Comparison of ENCODE assay signal across 8 cellular contexts in the genomic region with DNA sequence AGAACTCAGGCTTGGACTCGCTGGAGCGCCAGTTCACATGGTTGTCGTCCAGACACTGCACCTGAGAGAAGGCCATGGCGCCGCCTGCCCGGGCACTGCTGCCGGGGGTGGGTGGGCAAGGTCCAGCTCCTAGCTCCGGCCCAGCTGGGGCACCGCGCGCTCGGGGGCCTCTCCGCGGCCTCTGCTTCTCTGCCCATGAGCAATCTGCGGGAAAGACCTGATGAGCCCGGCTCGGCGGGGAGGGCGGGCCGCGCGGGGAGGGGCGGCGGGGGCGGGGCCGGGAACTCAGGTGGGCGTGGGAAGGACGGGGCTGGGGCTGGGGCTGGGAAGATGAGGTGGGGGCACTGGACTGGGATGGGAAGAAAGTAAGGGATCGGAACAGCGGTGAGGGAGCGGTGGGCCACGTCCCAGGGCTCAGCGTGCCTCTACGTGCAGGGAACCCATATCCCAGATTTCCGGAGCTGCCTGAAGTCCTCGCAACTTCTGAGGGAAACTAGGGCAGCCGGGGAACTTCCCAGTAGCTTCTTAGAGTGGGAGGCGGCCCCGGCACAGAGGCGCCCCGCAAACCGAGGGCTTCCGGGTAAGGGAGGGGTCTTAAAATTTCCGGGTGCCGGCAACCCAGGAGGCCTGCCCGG. TPM values are rescaled to one million over a fixed set of nuclear protein-coding genes. Genes with fewer than 3 reads are reported as not detected.
DNase-seq lines count a peak whose midpoint lies in the region; ATAC-seq, FAIRE-seq and TF ChIP-seq lines count a peak whose summit lies in the region.

No MANE protein-coding gene starts in this region.

- TF ChIP-seq POLR2A in prostate gland (IDR thresholded peaks at IDR 0.05): peak; percentile 24

- no peak for FAIRE-seq in D721Med (lab: Jason Lieb, UNC)

- H3K9me3 ChIP-seq in HAP-1: 0 out of 2 replicates have a peak, but pooled peaks cover 2% of the 10 kb centered on the region
- H3K9me3 ChIP-seq in prostate gland: no peaks in the 10 kb centered on the region
- no peaks in the 10 kb centered on the region for H3K9me3 ChIP-seq in aorta (ENCODE audit: control insufficient read depth, low read length)

- intact Hi-C loops in prostate gland (cut with DNase I) (loop anchor here (5.0 kb wide), 1 partner anchor 42 kb away; no protein-coding TSS in a partner anchor), aorta (cut with DNase I) (no loop called here)

- peak overlapping the region; percentile 41 for H3K4me3 ChIP-seq in HAP-1
- peak overlapping the region; percentile 56 to 67 for H3K4me3 ChIP-seq in prostate gland
- H3K4me3 ChIP-seq in aorta (ENCODE audit: low read length in 2 of 2): peak overlapping the region; percentile 65 to 70

- H3K36me3 Mint-ChIP-seq in activated T-cell treated with anti-CD3 and anti-CD28 coated beads, Interleukin-2, amount 50 U/mL, for 72 hours (ENCODE audit: insufficient read depth in 2 of 2): peaks cover 0 to 6% of the 10 kb centered on the region in 2 donors

- TF ChIP-seq CTCF in D721Med (IDR thresholded peaks at IDR 0.05; ENCODE audit: insufficient read depth, missing control alignments) (no peak), foreskin keratinocyte (conservative IDR thresholded peaks at IDR 0.05) (no peak), prostate gland (IDR thresholded peaks at IDR 0.05) (no peak)

- H3K4me1 ChIP-seq in HAP-1 (peaks cover 4% of the 10 kb centered on the region; the same call in 1 of the 2 replicates), foreskin keratinocyte (peaks cover 20% of the 10 kb centered on the region), prostate gland (replicated peaks) (no peaks in the 10 kb centered on the region), aorta (ENCODE audit: control insufficient read depth in 1 of 2, insufficient read depth in 2 of 2, low read length in 2 of 2) (no peaks in the 10 kb centered on the region)

- H3K36me3 ChIP-seq in HAP-1 (replicated peaks): no peaks in the 10 kb centered on the region
- no peaks in the 10 kb centered on the region for H3K36me3 ChIP-seq in prostate gland
- no peaks in the 10 kb centered on the region for H3K36me3 ChIP-seq in aorta (ENCODE audit: control insufficient read depth in 1 of 2, insufficient read depth in 2 of 2, low read length in 1 of 2)

- H3K27ac ChIP-seq in foreskin keratinocyte (peak overlapping the region; percentile 96), prostate gland (peak overlapping the region; percentile 66 to 71), aorta (ENCODE audit: low read depth in 1 of 2, low read length in 2 of 2) (peak overlapping the region; percentile 23 to 38)

- WGBS in prostate gland: under 1% methylated on average over 43 of the region's 46 CpGs
- WGBS in aorta, 2 donors: 4 to 6% methylated on average over 45 to 46 of the region's 46 CpGs

- in situ Hi-C loops in HAP-1 (cut with MboI; ENCODE audit: low sequenced_read_pairs): no loop called here

- peak overlapping the region; percentile 81 to 89 for H3K4me3 Mint-ChIP-seq in activated T-cell treated with anti-CD3 and anti-CD28 coated beads, Interleukin-2, amount 50 U/mL, for 72 hours

- H3K9me3 Mint-ChIP-seq in activated T-cell treated with anti-CD3 and anti-CD28 coated beads, Interleukin-2, amount 50 U/mL, for 72 hours: no peaks in the 10 kb centered on the region

- peaks cover 31% of the 10 kb centered on the region for H3K4me1 Mint-ChIP-seq in activated T-cell treated with anti-CD3 and anti-CD28 coated beads, Interleukin-2, amount 50 U/mL, for 72 hours (ENCODE audit: low read depth)

- H3K27me3 ChIP-seq in HAP-1 (ENCODE audit: low read depth) (no peaks in the 10 kb centered on the region), foreskin keratinocyte (no peaks in the 10 kb centered on the region), prostate gland (replicated peaks; ENCODE audit: insufficient read depth) (no peaks in the 10 kb centered on the region), aorta (ENCODE audit: control insufficient read depth in 1 of 2, insufficient read depth in 2 of 2, low read length in 1 of 2) (no peaks in the 10 kb centered on the region)

- peak overlapping the region; percentile 88 for H3K27ac Mint-ChIP-seq in activated T-cell treated with anti-CD3 and anti-CD28 coated beads, Interleukin-2, amount 50 U/mL, for 72 hours

- peak; percentile 85 for DNase-seq in D721Med (ENCODE audit: insufficient read length, low spot score)
- DNase-seq in HAP-1 (ENCODE audit: low spot score in 2 of 2): peak in 1 of 2 experiments; percentile 57
- DNase-seq in NCI-H510A (lab: John Stamatoyannopoulos, UW): peak; percentile 66
- DNase-seq in activated T-cell treated with anti-CD3 and anti-CD28 coated beads, Interleukin-2, amount 50 U/mL, for 72 hours: peak; percentile 53 to 55
- peak; percentile 49 to 62 for DNase-seq in foreskin keratinocyte
- DNase-seq in prostate gland (ENCODE audit: low spot score): no peak
- DNase-seq in aorta: peak in 1 of 2 donors; percentile 84
- no peak for DNase-seq in amniotic stem cell (lab: John Stamatoyannopoulos, UW)

- no peaks in the 10 kb centered on the region for H3K27me3 Mint-ChIP-seq in activated T-cell treated with anti-CD3 and anti-CD28 coated beads, Interleukin-2, amount 50 U/mL, for 72 hours (ENCODE audit: low read depth)

- peak; percentile 37 to 44 for ATAC-seq in activated T-cell treated with anti-CD3 and anti-CD28 coated beads, Interleukin-2, amount 50 U/mL, for 72 hours (replicated peaks in 1 of 2)
- ATAC-seq in foreskin keratinocyte (peak; percentile 12), aorta (ENCODE audit: low FRiP score) (peak; percentile 26)

RNA-seq across cellular contexts. Expression of a gene that starts 0.5 kb away (rescaled TPM):
- total RNA-seq in activated T-cell treated with anti-CD3 and anti-CD28 coated beads, Interleukin-2, amount 50 U/mL, for 72 hours: 10 to 100 TPM; 10.9 to 11.3 TPM
- 49.6 and 50.4 TPM in 2 replicates for total RNA-seq in foreskin keratinocyte
- polyA plus RNA-seq in foreskin keratinocyte: 25.0 and 26.2 TPM in 2 replicates
- total RNA-seq in prostate gland: 1 to 10 TPM; 7.3 to 9.5 TPM
- 10 to 100 TPM in 1 of 2 donors, 1 to 10 TPM in 1; 7.1 to 12.9 TPM for total RNA-seq in aorta
- 1 to 10 TPM; 2.5 to 3.4 TPM for polyA plus RNA-seq in aorta

RNA-seq across cellular contexts. Expression of a gene that starts 42.7 kb away (rescaled TPM):
- 10 to 100 TPM in 1 of 2 donors, 1 to 10 TPM in 1; 9.7 to 15.9 TPM for total RNA-seq in activated T-cell treated with anti-CD3 and anti-CD28 coated beads, Interleukin-2, amount 50 U/mL, for 72 hours
- 0.14 TPM in 2 replicates for total RNA-seq in foreskin keratinocyte
- polyA plus RNA-seq in foreskin keratinocyte: 0.17 and 0.19 TPM in 2 replicates
- 10 to 100 TPM in 1 of 2 donors, under 1 TPM in 1; 0.27 to 11.1 TPM for total RNA-seq in prostate gland
- total RNA-seq in aorta: 1 to 10 TPM; 4.0 to 6.3 TPM
- 1 to 10 TPM in 1 of 2 donors, under 1 TPM in 1; 0.87 to 2.4 TPM for polyA plus RNA-seq in aorta

RNA-seq across cellular contexts. Expression of a gene that starts 52.1 kb away (rescaled TPM):
- total RNA-seq in activated T-cell treated with anti-CD3 and anti-CD28 coated beads, Interleukin-2, amount 50 U/mL, for 72 hours: not detected
- total RNA-seq in foreskin keratinocyte: 0.14 TPM in 1 of 2 replicates, not detected in the other
- 0.06 TPM in 1 of 2 replicates, not detected in the other for polyA plus RNA-seq in foreskin keratinocyte
- total RNA-seq in prostate gland: not detected
- total RNA-seq in aorta: not detected
- polyA plus RNA-seq in aorta: under 1 TPM in 1 of 2 donors, not detected in 1; 0.23 TPM

Comparison
In these comparisons a context has a peak if more than half of its experiments do, and no peak if none do; other contexts are left out.
1. DNase-seq: peak in D721Med (single experiment), NCI-H510A (single experiment), activated T-cell treated with anti-CD3 and anti-CD28 coated beads, Interleukin-2, amount 50 U/mL, for 72 hours (2 of 2) and foreskin keratinocyte (2 of 2); none in prostate gland (single experiment) and amniotic stem cell (single experiment).
2. H3K27ac ChIP-seq: peak in every context shown above with its lines; median percentile 96 in foreskin keratinocyte; 68 in prostate gland; 30 in aorta.
3. Peak in every context shown above with its lines, with median percentiles within 50 percentile points of each other: H3K4me3 ChIP-seq and ATAC-seq.